Comparison of ENCODE assay signal across 11 cellular contexts in the genomic region with DNA sequence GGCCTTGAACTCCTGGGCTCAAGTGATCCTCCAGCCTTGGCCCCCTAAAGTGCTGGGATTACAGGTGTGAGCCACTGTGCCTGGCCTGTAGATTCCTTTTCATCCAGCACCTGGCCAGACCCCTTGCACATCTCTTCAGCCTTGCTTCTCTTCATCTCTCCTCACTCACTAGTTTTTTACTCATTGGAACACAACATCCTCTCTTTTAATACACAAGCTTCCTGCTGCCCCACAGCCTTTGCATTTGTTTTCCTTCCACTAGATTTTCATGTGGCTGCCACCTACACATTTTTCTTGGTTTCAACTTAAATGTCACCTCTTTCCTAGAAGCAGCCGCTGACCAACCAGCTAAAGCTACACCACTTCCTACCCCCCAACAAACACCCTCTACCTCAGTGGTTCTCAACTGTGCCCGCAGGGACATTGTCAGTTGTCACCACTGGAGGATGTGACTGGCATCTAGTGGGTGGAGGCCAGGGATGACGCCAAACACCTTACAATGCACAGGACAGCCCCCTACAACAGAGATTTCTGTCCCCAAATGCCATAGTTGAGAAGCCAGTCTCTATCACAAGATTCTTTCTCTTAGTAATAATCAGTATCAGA. TPM values are rescaled to one million over a fixed set of nuclear protein-coding genes. Genes with fewer than 3 reads are reported as not detected.
DNase-seq lines count a peak whose midpoint lies in the region; ATAC-seq and TF ChIP-seq lines count a peak whose summit lies in the region.
"Had no signal": no experiment of that assay in that cellular context is flagged by ENCODE, and none has a peak within 500 bp of the region (broad histone marks: within the 10 kb centered on the region; RNA-seq: fewer than 3 reads in every experiment).

No MANE protein-coding gene starts in this region.

- H3K27me3 Mint-ChIP-seq in activated T-cell treated with anti-CD3 and anti-CD28 coated beads, Interleukin-2, amount 50 U/mL, for 4 hours (ENCODE audit: low read depth), result no peaks in the 10 kb centered on the region

- peak; percentile 34 for DNase-seq in activated T-cell treated with anti-CD3 and anti-CD28 coated beads, Interleukin-2, amount 50 U/mL, for 4 hours
- DNase-seq in stimulated activated CD4-positive, alpha-beta T cell treated with anti-CD3 and anti-CD28 coated beads, Interleukin-15, amount 100 ng/mL, for 48 hours (ENCODE audit: low read depth in 2 of 2), result peak; percentile 67 to 72
- DNase-seq in kidney glomerular epithelial cell (lab: John Stamatoyannopoulos, UW) (no peak), left lung (no peak), medulla oblongata (ENCODE audit: extremely low spot score) (no peak)
- DNase-seq: C1 segment of cervical spinal cord, NCI-H1694 had no signal

- intact Hi-C loops in left lung (cut with DNase I), result no loop called here

- peaks cover 37% of the 10 kb centered on the region for H3K4me1 Mint-ChIP-seq in activated T-cell treated with anti-CD3 and anti-CD28 coated beads, Interleukin-2, amount 50 U/mL, for 4 hours (ENCODE audit: low read depth)

- no peaks in the 10 kb centered on the region for H3K9me3 Mint-ChIP-seq in activated T-cell treated with anti-CD3 and anti-CD28 coated beads, Interleukin-2, amount 50 U/mL, for 4 hours

- H3K27ac ChIP-seq in left lung, result no peak overlapping the region
- H3K27ac ChIP-seq: neutrophil had no signal

- no peaks in the 10 kb centered on the region for H3K36me3 ChIP-seq in left lung
- H3K36me3 ChIP-seq: neutrophil had no signal

- H3K36me3 Mint-ChIP-seq in activated T-cell treated with anti-CD3 and anti-CD28 coated beads, Interleukin-2, amount 50 U/mL, for 4 hours (ENCODE audit: insufficient read depth), result no peaks in the 10 kb centered on the region

- H3K9me3 ChIP-seq in left lung, result no peaks in the 10 kb centered on the region
- H3K9me3 ChIP-seq: neutrophil had no signal

- no peaks in the 10 kb centered on the region for H3K27me3 ChIP-seq in left lung

- ATAC-seq in GM18498 (IDR thresholded peaks at IDR 0.05; ENCODE audit: unreplicated experiment), result peak; percentile 43
- peak; percentile 33 for ATAC-seq in HG02973 (IDR thresholded peaks at IDR 0.05; ENCODE audit: unreplicated experiment)
- ATAC-seq in activated T-cell treated with anti-CD3 and anti-CD28 coated beads, Interleukin-2, amount 50 U/mL, for 4 hours, result peak; percentile 91 to 96
- ATAC-seq in GM19023 (IDR thresholded peaks at IDR 0.05; ENCODE audit: unreplicated experiment), result no peak
- no peak for ATAC-seq in left lung

- no peak overlapping the region for H3K4me3 ChIP-seq in left lung

- peak overlapping the region; percentile 17 for H3K4me3 Mint-ChIP-seq in activated T-cell treated with anti-CD3 and anti-CD28 coated beads, Interleukin-2, amount 50 U/mL, for 4 hours

- no peak for TF ChIP-seq CTCF in left lung (IDR thresholded peaks at IDR 0.05)

- H3K4me1 ChIP-seq in left lung, result no peaks in the 10 kb centered on the region

RNA-seq across cellular contexts. Expression of gene HAVCR1, which starts 33.7 kb away (rescaled TPM):
- total RNA-seq in activated T-cell treated with anti-CD3 and anti-CD28 coated beads, Interleukin-2, amount 50 U/mL, for 4 hours, result not detected
- under 1 TPM in 1 of 2 donors, not detected in 1; 0.31 TPM for total RNA-seq in left lung

Comparison
In these comparisons a context has a peak if more than half of its experiments do, and no peak if none do; other contexts are left out.
1. ATAC-seq: peak in GM18498 (single experiment), HG02973 (single experiment) and activated T-cell treated with anti-CD3 and anti-CD28 coated beads, Interleukin-2, amount 50 U/mL, for 4 hours (2 of 2); none in GM19023 (single experiment) and left lung (single experiment).
2. DNase-seq: peak in activated T-cell treated with anti-CD3 and anti-CD28 coated beads, Interleukin-2, amount 50 U/mL, for 4 hours (single experiment) and stimulated activated CD4-positive, alpha-beta T cell treated with anti-CD3 and anti-CD28 coated beads, Interleukin-15, amount 100 ng/mL, for 48 hours (2 of 2); none in kidney glomerular epithelial cell (single experiment), left lung (0 of 2) and medulla oblongata (single experiment).